ENCODE assay signal across 8 cellular contexts in the genomic region with DNA sequence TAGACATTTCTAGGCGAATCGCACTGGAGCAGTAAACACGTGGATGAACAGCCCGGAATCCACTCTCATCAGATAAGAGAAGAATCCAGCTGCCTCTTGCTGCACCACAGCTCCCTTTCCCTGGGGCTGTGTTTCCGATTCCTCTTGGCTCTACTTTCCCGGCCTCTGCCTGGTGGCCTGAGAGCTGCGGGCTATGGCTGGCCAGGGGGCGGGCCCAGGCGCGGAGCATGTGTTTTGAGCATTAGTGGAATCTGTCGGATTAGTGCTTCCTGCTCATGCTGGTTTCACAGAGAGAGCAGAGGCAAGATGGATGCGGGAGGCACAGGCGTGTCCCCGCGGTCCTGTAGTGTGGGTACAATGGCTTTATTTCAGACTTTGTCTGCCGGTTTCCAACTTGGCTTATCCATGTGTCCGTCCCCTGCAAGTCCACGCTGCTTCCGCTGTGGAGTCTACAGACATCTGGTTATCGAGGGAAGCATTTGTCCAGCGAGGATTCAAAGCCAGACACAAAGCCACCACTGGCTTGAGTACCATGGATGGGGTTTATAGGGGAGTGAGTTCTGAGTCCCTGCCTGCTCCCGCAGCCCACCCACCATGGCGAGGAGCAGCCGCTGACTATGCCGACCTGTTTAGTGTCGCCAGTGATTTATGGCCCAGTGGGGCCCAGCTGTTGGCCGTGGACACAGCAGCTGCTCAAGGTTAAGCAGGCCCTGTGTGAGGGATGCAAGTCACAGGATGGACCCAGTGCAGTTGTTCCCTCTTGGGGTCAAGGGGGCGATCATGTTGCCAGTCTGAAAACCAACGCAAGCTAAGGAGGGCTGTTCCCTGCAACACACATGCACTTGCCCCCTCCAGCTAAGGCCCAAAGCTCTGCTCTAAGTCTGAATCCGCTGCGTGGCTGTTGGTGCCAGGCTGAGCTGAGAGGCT. TPM values are rescaled to one million over a fixed set of nuclear protein-coding genes. Genes with fewer than 3 reads are reported as not detected.
DNase-seq lines count a peak whose midpoint lies in the region; ATAC-seq, FAIRE-seq and TF ChIP-seq lines count a peak whose summit lies in the region.

No MANE protein-coding gene starts in this region.

- 10% methylated on average over 13 of the region's 31 CpGs for WGBS in HepG2 (ENCODE audit: low lambda C conversion rate)

- TF ChIP-seq RAD21 in HepG2 (CRISPR knock-in tag; IDR thresholded peaks at IDR 0.05) = no peak

- no peak overlapping the region for H3K4me3 ChIP-seq in HFF-Myc (replicated peaks; ENCODE audit: low read depth, low read length)
- no peak overlapping the region for H3K4me3 ChIP-seq in cardiac fibroblast (replicated peaks in 1 of 2; ENCODE audit: low read depth in 2 of 2, low read length in 2 of 2)
- H3K4me3 ChIP-seq in HepG2 (replicated peaks in 1 of 3; ENCODE audit: insufficient read depth in 1 of 3, low read depth in 2 of 3, low read length in 3 of 3) = peak overlapping the region; percentile 41 to 61 (median 46)

- peaks cover 55% of the 10 kb centered on the region for H3K4me1 ChIP-seq in HepG2 (ENCODE audit: insufficient read depth, low read length)

- ATAC-seq in HepG2 = peak; percentile 91

- no peaks in the 10 kb centered on the region for H4K20me1 ChIP-seq in HepG2 (ENCODE audit: insufficient read depth, low read length)

- BruUV-seq in HepG2 (replicated peaks; lab: Mats Ljungman, UMichigan) = no TSS peak

- H3K4me2 ChIP-seq in HepG2 (ENCODE audit: low read depth, low read length) = peak overlapping the region; percentile 87

- intact Hi-C loops in HepG2 (cut with micrococcal nuclease; ENCODE audit: unreplicated experiment) = no loop called here

- H2AFZ ChIP-seq in HepG2 (ENCODE audit: low read length) = peak overlapping the region; percentile 96

- H3K27ac ChIP-seq in HepG2 (ENCODE audit: extremely low read length, insufficient read depth, low read length) (peak overlapping the region; percentile 16), substantia nigra (ENCODE audit: low read depth, low read length, poor library complexity, severe bottlenecking) (peak overlapping the region; percentile 9)

- no peaks in the 10 kb centered on the region for H3K9me3 ChIP-seq in HepG2 (ENCODE audit: low read length)

- no peaks in the 10 kb centered on the region; a peak in 1 of 5 replicates for H3K27me3 ChIP-seq in HepG2 (ENCODE audit: control insufficient read depth in 1 of 2, insufficient read depth in 2 of 2, low read length in 2 of 2)

- FAIRE-seq in HepG2 (lab: Jason Lieb, UNC) (peak; percentile 44), GM19239 (lab: Jason Lieb, UNC) (no peak)

- TF ChIP-seq CTCF in HFF-Myc (IDR thresholded peaks at IDR 0.05; ENCODE audit: low read depth, low read length, missing control alignments) (no peak), cardiac fibroblast (IDR thresholded peaks at IDR 0.05; ENCODE audit: low read depth, low read length) (no peak), HepG2 (CRISPR knock-in tag; IDR thresholded peaks at IDR 0.05) (0 out of 2 replicates have a peak, but pooled peaks have one; percentile 8)

- no peaks in the 10 kb centered on the region for H3K79me2 ChIP-seq in HepG2 (ENCODE audit: insufficient read depth, low read length)

- in situ Hi-C loops in HepG2 (cut with HindIII; ENCODE audit: extremely low pct_ligation_motif_present, low pct_unique_long_range_greater_than_20kb) = no loop called here

- no peaks in the 10 kb centered on the region for H3K36me3 ChIP-seq in HepG2 (replicated peaks in 1 of 2; ENCODE audit: control insufficient read depth in 1 of 2, insufficient read depth in 2 of 2, low read length in 2 of 2)

- peak; percentile 45 to 48; a peak in 2 of 4 replicates for TF ChIP-seq POLR2A in HepG2 (IDR thresholded peaks at IDR 0.05; ENCODE audit: insufficient read depth in 1 of 2, low read depth in 2 of 2, low read length in 2 of 2)

- CTCF ChIA-PET in HepG2 (lab: Yijun Ruan, JAX; ENCODE audit: low intra/inter-chr PET ratio, low total read pairs) = no interaction called here

- peak; percentile 57 for DNase-seq in HFF-Myc (ENCODE audit: extremely low read depth, low read depth)
- peak; percentile 57 to 87 for DNase-seq in cardiac fibroblast (ENCODE audit: low read depth in 2 of 2)
- DNase-seq in HepG2 (ENCODE audit: low spot score) = peak; percentile 61
- peak in 32 of 49 donors; percentile 5 to 42 (median 18) for DNase-seq in substantia nigra (lab: John Stamatoyannopoulos, UW)
- no peak for DNase-seq in GM19239 (ENCODE audit: insufficient read length, low spot score)
- no peak for DNase-seq in UCSD-AML1 (lab: John Stamatoyannopoulos, UW; ENCODE audit: unreplicated experiment)
- no peak for DNase-seq in activated CD4-positive, alpha-beta T cell treated with anti-CD3 and anti-CD28 coated beads for 1 hour
- DNase-seq in NCI-H1417 (lab: John Stamatoyannopoulos, UW) = no peak

- peak overlapping the region; percentile 38 for H3K9ac ChIP-seq in HepG2 (ENCODE audit: insufficient read depth, low read depth, low read length)

- TF ChIP-seq EP300 in HepG2 (IDR thresholded peaks at IDR 0.05; ENCODE audit: low read depth in 2 of 2, low read length in 2 of 2) (no peak), HepG2 (CRISPR knock-in tag; IDR thresholded peaks at IDR 0.05; ENCODE audit: borderline replicate concordance) (no peak)

- POLR2A ChIA-PET in HepG2 (lab: Yijun Ruan, JAX) = interaction anchor here (1.0 to 4.2 kb wide), 3 partner anchors 27 to 98 kb away, joined by 4 to 31 read pairs (median 6); partner anchors contain the start of gene RBX1

TF ChIP-seq in HepG2, 621 proteins besides CTCF, POLR2A, EP300 and RAD21 (continues in another document):
- TF ChIP-seq DMAP1 (CRISPR knock-in tag; IDR thresholded peaks at IDR 0.05) (peak; percentile 60; the same call in 1 of the 2 replicates), RXRA (CRISPR knock-in tag; IDR thresholded peaks at IDR 0.05) (0 out of 2 replicates have a peak, but pooled peaks have one; percentile 34), SMAD3 (CRISPR knock-in tag; IDR thresholded peaks at IDR 0.05) (peak; percentile 12; the same call in 1 of the 2 replicates), FOXK2 (IDR thresholded peaks at IDR 0.05) (no peak), ZNF547 (CRISPR knock-in tag; IDR thresholded peaks at IDR 0.05) (peak; percentile 38; the same call in 1 of the 2 replicates), BORCS8-MEF2B (CRISPR knock-in tag; IDR thresholded peaks at IDR 0.05) (peak; percentile 27; the same call in 1 of the 2 replicates), ZNF343 (CRISPR knock-in tag; IDR thresholded peaks at IDR 0.05) (0 out of 2 replicates have a peak, but pooled peaks have one; percentile 46)
- TF ChIP-seq, protein P1, sequence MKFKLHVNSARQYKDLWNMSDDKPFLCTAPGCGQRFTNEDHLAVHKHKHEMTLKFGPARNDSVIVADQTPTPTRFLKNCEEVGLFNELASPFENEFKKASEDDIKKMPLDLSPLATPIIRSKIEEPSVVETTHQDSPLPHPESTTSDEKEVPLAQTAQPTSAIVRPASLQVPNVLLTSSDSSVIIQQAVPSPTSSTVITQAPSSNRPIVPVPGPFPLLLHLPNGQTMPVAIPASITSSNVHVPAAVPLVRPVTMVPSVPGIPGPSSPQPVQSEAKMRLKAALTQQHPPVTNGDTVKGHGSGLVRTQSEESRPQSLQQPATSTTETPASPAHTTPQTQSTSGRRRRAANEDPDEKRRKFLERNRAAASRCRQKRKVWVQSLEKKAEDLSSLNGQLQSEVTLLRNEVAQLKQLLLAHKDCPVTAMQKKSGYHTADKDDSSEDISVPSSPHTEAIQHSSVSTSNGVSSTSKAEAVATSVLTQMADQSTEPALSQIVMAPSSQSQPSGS (CRISPR knock-in tag; IDR thresholded peaks at IDR 0.05) = peak; percentile 30; the same call in 1 of the 2 replicates
- TF ChIP-seq, protein P2, sequence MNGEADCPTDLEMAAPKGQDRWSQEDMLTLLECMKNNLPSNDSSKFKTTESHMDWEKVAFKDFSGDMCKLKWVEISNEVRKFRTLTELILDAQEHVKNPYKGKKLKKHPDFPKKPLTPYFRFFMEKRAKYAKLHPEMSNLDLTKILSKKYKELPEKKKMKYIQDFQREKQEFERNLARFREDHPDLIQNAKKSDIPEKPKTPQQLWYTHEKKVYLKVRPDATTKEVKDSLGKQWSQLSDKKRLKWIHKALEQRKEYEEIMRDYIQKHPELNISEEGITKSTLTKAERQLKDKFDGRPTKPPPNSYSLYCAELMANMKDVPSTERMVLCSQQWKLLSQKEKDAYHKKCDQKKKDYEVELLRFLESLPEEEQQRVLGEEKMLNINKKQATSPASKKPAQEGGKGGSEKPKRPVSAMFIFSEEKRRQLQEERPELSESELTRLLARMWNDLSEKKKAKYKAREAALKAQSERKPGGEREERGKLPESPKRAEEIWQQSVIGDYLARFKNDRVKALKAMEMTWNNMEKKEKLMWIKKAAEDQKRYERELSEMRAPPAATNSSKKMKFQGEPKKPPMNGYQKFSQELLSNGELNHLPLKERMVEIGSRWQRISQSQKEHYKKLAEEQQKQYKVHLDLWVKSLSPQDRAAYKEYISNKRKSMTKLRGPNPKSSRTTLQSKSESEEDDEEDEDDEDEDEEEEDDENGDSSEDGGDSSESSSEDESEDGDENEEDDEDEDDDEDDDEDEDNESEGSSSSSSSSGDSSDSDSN (CRISPR knock-in tag; IDR thresholded peaks at IDR 0.05) = peak; percentile 67; the same call in 1 of the 2 replicates

RNA-seq across cellular contexts. Expression of gene EP300, which starts 43.3 kb away (rescaled TPM):
- total RNA-seq in HepG2 (2016; rRNA removed; fragmentation: Illumina TruSeq; extraction: Trizol) = 14.9 and 30.9 TPM in 2 replicates
- total RNA-seq in HepG2 (2016; cell fraction: cytosol; rRNA removed; fragmentation: Illumina TruSeq; extraction: Trizol; ENCODE audit: low read depth) = 22.1 and 25.3 TPM in 2 replicates
- total RNA-seq in HepG2 (2016; cell fraction: insoluble cytoplasmic fraction; rRNA removed; fragmentation: Illumina TruSeq; extraction: Trizol) = 14.4 and 25.6 TPM in 2 replicates
- total RNA-seq in HepG2 (2016; cell fraction: membrane; rRNA removed; fragmentation: Illumina TruSeq; extraction: Trizol) = 15.9 and 22.0 TPM in 2 replicates
- total RNA-seq in HepG2 (2016; cell fraction: nucleus; rRNA removed; fragmentation: Illumina TruSeq; extraction: Trizol) = 38.0 and 49.0 TPM in 2 replicates
- polyA plus RNA-seq in HepG2 (2011; rRNA removed) = 13.6 and 15.3 TPM in 2 replicates
- polyA plus RNA-seq in HepG2 (2011; cell fraction: cytosol; rRNA removed) = 5.2 and 8.5 TPM in 2 replicates
- polyA plus RNA-seq in HepG2 (2011; cell fraction: nucleus; rRNA removed) = 33.5 and 39.2 TPM in 2 replicates
- polyA plus RNA-seq in HepG2 (2012) = 29.8 and 32.4 TPM in 2 replicates
- polyA plus RNA-seq in HepG2 (2016; cell fraction: cytosol; fragmentation: Illumina TruSeq; extraction: Trizol; ENCODE audit: low read depth) = 0.42 and 0.45 TPM in 2 replicates
- 10.3 and 16.2 TPM in 2 replicates for polyA plus RNA-seq in HepG2 (2016; cell fraction: insoluble cytoplasmic fraction; fragmentation: Illumina TruSeq; extraction: Trizol; ENCODE audit: low read depth)
- polyA plus RNA-seq in HepG2 (2016; cell fraction: membrane; fragmentation: Illumina TruSeq; extraction: Trizol; ENCODE audit: low read depth) = 1.1 and 1.3 TPM in 2 replicates
- polyA plus RNA-seq in HepG2 (2016; cell fraction: nucleus; fragmentation: Illumina TruSeq; extraction: Trizol; ENCODE audit: insufficient read depth, low read depth) = 42.6 and 45.3 TPM in 2 replicates
- polyA minus RNA-seq in HepG2 (2011; rRNA and poly(A)+ RNA removed; ENCODE audit: low replicate concordance) = 49.2 and 106 TPM in 2 replicates
- polyA minus RNA-seq in HepG2 (2011; cell fraction: cytosol; rRNA and poly(A)+ RNA removed) = 35.1 and 35.6 TPM in 2 replicates
- polyA minus RNA-seq in HepG2 (2011; cell fraction: nucleus; rRNA and poly(A)+ RNA removed) = 77.9 and 102 TPM in 2 replicates

Comparison
In these comparisons a context has a peak if more than half of its experiments do, and no peak if none do; other contexts are left out.
1. DNase-seq: peak in HFF-Myc (single experiment), cardiac fibroblast (2 of 2), HepG2 (single experiment) and substantia nigra (32 of 49); none in GM19239 (single experiment), UCSD-AML1 (single experiment), activated CD4-positive, alpha-beta T cell treated with anti-CD3 and anti-CD28 coated beads for 1 hour (single experiment) and NCI-H1417 (0 of 3).
2. H3K4me3 ChIP-seq: peak in HepG2 (3 of 3); none in HFF-Myc (single experiment) and cardiac fibroblast (0 of 2).